ENCODE assay signal across 19 cellular contexts in the genomic region with DNA sequence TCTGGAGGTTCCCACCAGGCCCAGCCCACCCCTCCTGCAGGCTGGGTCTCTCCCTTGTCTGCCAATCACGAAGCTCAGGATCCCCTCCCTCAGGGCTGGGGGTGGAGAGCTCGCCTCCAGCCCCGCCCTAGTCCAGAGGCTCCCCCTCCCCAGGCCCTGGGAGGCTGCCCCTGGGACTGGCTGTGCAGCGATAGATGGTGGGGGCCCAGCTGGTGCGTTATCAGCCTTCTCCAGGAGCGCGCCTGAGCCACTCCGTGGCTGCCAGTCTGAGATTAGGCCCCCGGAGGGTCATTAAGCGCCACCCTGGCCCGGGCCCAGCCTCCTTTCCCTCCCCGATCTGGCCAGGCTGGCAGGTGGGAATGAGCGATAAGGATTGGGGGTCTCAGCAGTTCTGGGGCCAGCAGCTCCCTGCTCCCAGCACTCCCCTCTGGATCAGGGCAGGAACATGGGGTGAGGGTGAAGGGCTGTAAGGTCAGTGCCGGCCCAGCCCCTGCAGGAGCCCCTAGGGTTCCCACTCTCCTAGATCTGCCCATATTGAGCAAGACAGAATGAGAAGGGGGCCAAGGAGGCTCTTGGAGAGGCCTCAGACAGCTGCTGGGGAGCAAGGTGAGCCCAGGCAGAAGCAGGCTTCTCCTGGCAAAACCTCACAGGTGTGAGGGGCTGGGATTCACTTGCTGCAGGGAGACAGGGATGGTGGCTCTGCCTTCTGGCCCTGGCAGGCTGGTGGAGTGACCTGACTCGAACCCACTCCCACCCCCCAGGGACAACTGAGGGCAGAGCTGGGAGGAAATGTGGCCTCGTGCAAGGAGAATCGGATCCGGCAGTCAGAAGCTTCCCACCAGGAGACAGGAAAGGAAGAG. TPM values are rescaled to one million over a fixed set of nuclear protein-coding genes. Genes with fewer than 3 reads are reported as not detected.
DNase-seq lines count a peak whose midpoint lies in the region; TF ChIP-seq lines count a peak whose summit lies in the region.
"Had no signal": no experiment of that assay in that cellular context is flagged by ENCODE, and none has a peak within 500 bp of the region (broad histone marks: within the 10 kb centered on the region; RNA-seq: fewer than 3 reads in every experiment).

No MANE protein-coding gene starts in this region.

- H3K27me3 ChIP-seq in esophagus muscularis mucosa: peaks cover 0 to 41% (median 0%) of the 10 kb centered on the region in 4 donors
- H3K27me3 ChIP-seq in neuronal stem cell (ENCODE audit: control insufficient read depth in 3 of 3, insufficient read depth in 3 of 3, low read depth in 1 of 3, low read length in 3 of 3): peaks cover 0 to 21% (median 4%) of the 10 kb centered on the region in 3 experiments

- H2BK12ac ChIP-seq in neuronal stem cell (ENCODE audit: low read length): no peak overlapping the region

- H3K9ac ChIP-seq in neuronal stem cell (ENCODE audit: low read depth, low read length, poor library complexity): no peak overlapping the region

- intact Hi-C loops in esophagus muscularis mucosa (cut with DNase I) (no loop called here), CD14-positive monocyte (cut with micrococcal nuclease) (no loop called here)

- H3K4me1 Mint-ChIP-seq in CD14-positive monocyte: peaks cover 10% of the 10 kb centered on the region

- TF ChIP-seq CTCF in esophagus muscularis mucosa (IDR thresholded peaks at IDR 0.05): no peak
- no peak for TF ChIP-seq CTCF in CD14-positive monocyte (IDR thresholded peaks at IDR 0.05)

- TF ChIP-seq EP300 in esophagus muscularis mucosa (IDR thresholded peaks at IDR 0.05): no peak

- H3K4ac ChIP-seq in neuronal stem cell (ENCODE audit: low read length): no peak overlapping the region

- peak overlapping the region; percentile 86 for H3K23ac ChIP-seq in neuronal stem cell (ENCODE audit: low read depth, low read length, poor library complexity)

- no peaks in the 10 kb centered on the region for H3K79me1 ChIP-seq in neuronal stem cell (ENCODE audit: low read depth, low read length)

- peak overlapping the region; percentile 65 for H2AK5ac ChIP-seq in neuronal stem cell (ENCODE audit: low read depth, low read length)

- H4K91ac ChIP-seq in neuronal stem cell (ENCODE audit: low read depth, low read length, poor library complexity): no peak overlapping the region

- no peak overlapping the region for H3K18ac ChIP-seq in neuronal stem cell (ENCODE audit: low read length)

- H2BK120ac ChIP-seq in neuronal stem cell (ENCODE audit: low read depth, low read length): no peak overlapping the region

- H3K27ac Mint-ChIP-seq in CD14-positive monocyte: no peak overlapping the region
- H3K27ac Mint-ChIP-seq: effector memory CD8-positive, alpha-beta T cell had no signal

- H3K27me3 Mint-ChIP-seq in CD14-positive monocyte (ENCODE audit: low read depth in 3 of 3): peaks cover 11 to 27% (median 19%) of the 10 kb centered on the region in 3 donors

- H2BK5ac ChIP-seq in neuronal stem cell (ENCODE audit: low read length): no peak overlapping the region

- H3K4me3 Mint-ChIP-seq in CD14-positive monocyte: no peak overlapping the region
- H3K4me3 Mint-ChIP-seq: central memory CD8-positive, alpha-beta T cell; effector memory CD8-positive, alpha-beta T cell had no signal

- TF ChIP-seq POLR2A in esophagus muscularis mucosa (IDR thresholded peaks at IDR 0.05; ENCODE audit: low read depth): no peak

- H3K4me1 ChIP-seq in esophagus muscularis mucosa (peaks cover 15 to 19% (median 17%) of the 10 kb centered on the region in 4 donors), neuronal stem cell (ENCODE audit: control insufficient read depth in 2 of 2, insufficient read depth in 1 of 2, low read depth in 1 of 2, low read length in 2 of 2) (peaks cover 1 to 6% of the 10 kb centered on the region in 2 donors)

- no peak overlapping the region for H3K14ac ChIP-seq in neuronal stem cell (ENCODE audit: low read length)

- H3K9me3 ChIP-seq in esophagus muscularis mucosa (no peaks in the 10 kb centered on the region), neuronal stem cell (replicated peaks in 1 of 2; ENCODE audit: control insufficient read depth in 2 of 2, insufficient read depth in 1 of 2, low read depth in 1 of 2, low read length in 2 of 2) (no peaks in the 10 kb centered on the region)
- H3K9me3 ChIP-seq: thoracic aorta had no signal

- H3K36me3 Mint-ChIP-seq in CD14-positive monocyte: no peaks in the 10 kb centered on the region

- WGBS in esophagus muscularis mucosa: 29% methylated on average over 6 of the region's 18 CpGs
- WGBS in neuronal stem cell (ENCODE audit: extremely low coverage in 2 of 2, insufficient read length in 2 of 2, insufficient replicate concordance in 1 of 2), 2 donors: no CpG with 5 or more reads among the region's 18 CpGs

- H3K4me3 ChIP-seq in esophagus muscularis mucosa (no peak overlapping the region), neuronal stem cell (ENCODE audit: low read length in 2 of 2) (no peak overlapping the region)
- H3K4me3 ChIP-seq: thoracic aorta had no signal

- DNase-seq in NCI-H1092 treated with DMSO at 0.1 percent for 48 hours (lab: John Stamatoyannopoulos, UW): peak; percentile 17
- DNase-seq in NCI-H1092 (lab: John Stamatoyannopoulos, UW): no peak
- DNase-seq in OCI-M2 (lab: John Stamatoyannopoulos, UW; ENCODE audit: unreplicated experiment): peak; percentile 80
- DNase-seq in esophagus muscularis mucosa (ENCODE audit: extremely low spot score): peak; percentile 74
- no peak for DNase-seq in neuronal stem cell (ENCODE audit: low spot score)
- DNase-seq in CD14-positive monocyte (ENCODE audit: low spot score): no peak
- DNase-seq in anterior cingulate cortex (lab: John Stamatoyannopoulos, UW): no peak
- DNase-seq in glomerular visceral epithelial cell (ENCODE audit: extremely low spot score): no peak
- DNase-seq: activated CD4-positive, alpha-beta T cell treated with anti-CD3 and anti-CD28 coated beads, Interleukin-2, amount 50 U/mL, for 4 hours; effector memory CD8-positive, alpha-beta T cell; midbrain; nucleus accumbens had no signal

- peak overlapping the region; percentile 44 for H2AFZ ChIP-seq in neuronal stem cell (ENCODE audit: low read length)

- H3K4me2 ChIP-seq in neuronal stem cell (ENCODE audit: insufficient read depth, low read length, poor library complexity, severe bottlenecking): no peak overlapping the region

- H2BK15ac ChIP-seq in neuronal stem cell (ENCODE audit: low read length): no peak overlapping the region

- no peak overlapping the region for H4K8ac ChIP-seq in neuronal stem cell (ENCODE audit: low read depth, low read length)

- H3K9me3 Mint-ChIP-seq in CD14-positive monocyte: peaks cover 0 to 5% (median 0%) of the 10 kb centered on the region in 7 donors
- H3K9me3 Mint-ChIP-seq: central memory CD8-positive, alpha-beta T cell; effector memory CD8-positive, alpha-beta T cell had no signal

- no peaks in the 10 kb centered on the region for H3K36me3 ChIP-seq in esophagus muscularis mucosa
- no peaks in the 10 kb centered on the region for H3K36me3 ChIP-seq in neuronal stem cell (replicated peaks in 1 of 2; ENCODE audit: control insufficient read depth in 2 of 2, insufficient read depth in 2 of 2, low read length in 2 of 2)
- H3K36me3 ChIP-seq: thoracic aorta had no signal

- H3K27ac ChIP-seq in esophagus muscularis mucosa (replicated peaks in 1 of 4) (no peak overlapping the region), neuronal stem cell (replicated peaks; ENCODE audit: low read length) (no peak overlapping the region)
- H3K27ac ChIP-seq: 22Rv1, thoracic aorta had no signal

RNA-seq across cellular contexts. Expression of gene PDZK1IP1, which starts 8.5 kb away (rescaled TPM):
- total RNA-seq in esophagus muscularis mucosa: 1 to 10 TPM in 1 of 4 donors, not detected in 3; 1.8 TPM
- polyA plus RNA-seq in neuronal stem cell (2013, experiment 1 of 2): not detected
- not detected for polyA plus RNA-seq in neuronal stem cell (2013, experiment 2 of 2)
- 1 to 10 TPM in 1 of 2 donors, not detected in 1; 1.4 TPM for polyA plus RNA-seq in CD14-positive monocyte
- total RNA-seq: Daoy, frontal cortex, H4, IMR-90, thoracic aorta had no signal
- polyA plus RNA-seq: IMR-90 had no signal

RNA-seq across cellular contexts. Expression of gene CYP4A22, which starts 44.1 kb away (rescaled TPM):
- total RNA-seq in esophagus muscularis mucosa: under 1 TPM in 2 of 4 donors, not detected in 2; 0.19 to 0.46 TPM
- polyA plus RNA-seq in neuronal stem cell (2013, experiment 1 of 2): not detected
- not detected for polyA plus RNA-seq in neuronal stem cell (2013, experiment 2 of 2)
- polyA plus RNA-seq in CD14-positive monocyte: not detected
- total RNA-seq: Daoy, frontal cortex, H4, IMR-90, thoracic aorta had no signal
- polyA plus RNA-seq: IMR-90 had no signal

RNA-seq across cellular contexts. Expression of gene TAL1, which starts 50.7 kb away (rescaled TPM):
- 1 to 10 TPM; 2.5 to 4.8 (median 4.1) TPM for total RNA-seq in esophagus muscularis mucosa
- polyA plus RNA-seq in neuronal stem cell (2013, experiment 1 of 2): 0.03 TPM
- 0.01 TPM for polyA plus RNA-seq in neuronal stem cell (2013, experiment 2 of 2)
- under 1 TPM in 1 of 2 donors, not detected in 1; 0.50 TPM for polyA plus RNA-seq in CD14-positive monocyte
- total RNA-seq: IMR-90 had no signal
- polyA plus RNA-seq: IMR-90 had no signal

Comparison
In these comparisons a context has a peak if more than half of its experiments do, and no peak if none do; other contexts are left out.
1. DNase-seq: peak in NCI-H1092 treated with DMSO at 0.1 percent for 48 hours (single experiment), OCI-M2 (single experiment) and esophagus muscularis mucosa (single experiment); none in NCI-H1092 (single experiment), neuronal stem cell (single experiment), CD14-positive monocyte (single experiment), anterior cingulate cortex (0 of 58) and glomerular visceral epithelial cell (single experiment).